33 cellular contexts compared by ENCODE assay signal in genomic region chr17:20562587-20562986, GRCh38. TPM values are rescaled to one million over a fixed set of nuclear protein-coding genes. Genes with fewer than 3 reads are reported as not detected.
"Had no signal": no experiment of that assay in that cellular context is flagged by ENCODE, and none has a peak within 500 bp of the region (broad histone marks: within the 10 kb centered on the region; RNA-seq: fewer than 3 reads in every experiment).

No MANE protein-coding gene starts in this region.

- H3K4me2 ChIP-seq: smooth muscle cell had no signal

- ATAC-seq: heart left ventricle; left colon; left lung; natural killer cell; right lobe of liver; stimulated activated naive B cell treated with anti-CD40 and anti-IgM and Interleukin-4, amounts not matched to agents 10 μg/mL and 1 μg/mL and 100 μg/mL, for 72 hours; stimulated activated naive CD8-positive, alpha-beta T cell treated with anti-CD3 and anti-CD28 coated beads, Interleukin-15, Interleukin-2, amounts not matched to agents 100 U/mL and 50 U/mL, for 24 hours had no signal

- DNase-seq: heart left ventricle; hypothalamus; immature natural killer cell; kidney; left colon; left lung; mesendoderm; naive B cell; natural killer cell; nephron progenitor cell; nucleus accumbens; ovary; right lobe of liver; stimulated activated CD4-positive, alpha-beta T cell treated with anti-CD3 and anti-CD28 coated beads, Interleukin-1b, Interleukin-23, amount 100 ng/mL, for 48 hours; stimulated activated CD4-positive, alpha-beta T cell treated with anti-CD3 and anti-CD28 coated beads, Interleukin-4, amount 100 ng/mL, for 1 hour; stimulated activated naive B cell treated with anti-CD40 and anti-IgM and Interleukin-4, amounts not matched to agents 10 μg/mL and 1 μg/mL and 100 μg/mL, for 72 hours; stimulated activated naive CD8-positive, alpha-beta T cell treated with anti-CD3 and anti-CD28 coated beads, Interleukin-15, Interleukin-2, amounts not matched to agents 100 U/mL and 50 U/mL, for 24 hours; stomach; testis; thyroid gland; transverse colon had no signal

- H3K9me3 Mint-ChIP-seq: immature natural killer cell, natural killer cell had no signal

- H3K27ac ChIP-seq: heart left ventricle, left lung, ovary, right atrium auricular region, right lobe of liver, stomach, testis, thyroid gland, transverse colon, vagina had no signal

- H3K27me3 ChIP-seq: left lung, ovary, right atrium auricular region, right lobe of liver, testis, thyroid gland, transverse colon, vagina had no signal

- H3K27ac Mint-ChIP-seq: mesothelial cell of epicardium; natural killer cell; nephron progenitor cell; progenitor cell of endocrine pancreas; stimulated activated naive B cell treated with anti-CD40 and anti-IgM and Interleukin-4, amounts not matched to agents 10 μg/mL and 1 μg/mL and 100 μg/mL, for 72 hours had no signal

- H3K4me1 ChIP-seq: heart left ventricle, left lung, right atrium auricular region, right lobe of liver, stomach, testis, thyroid gland, transverse colon, vagina had no signal

- H3K4me3 ChIP-seq: heart left ventricle, left lung, lung, ovary, right atrium auricular region, right lobe of liver, smooth muscle cell, stomach, testis, thyroid gland, transverse colon, vagina had no signal

- H3K4me1 Mint-ChIP-seq: immature natural killer cell; mesothelial cell of epicardium; naive B cell; natural killer cell; stimulated activated naive B cell treated with anti-CD40 and anti-IgM and Interleukin-4, amounts not matched to agents 10 μg/mL and 1 μg/mL and 100 μg/mL, for 72 hours had no signal

- H3K36me3 Mint-ChIP-seq: immature natural killer cell; mesothelial cell of epicardium; naive B cell; natural killer cell; stimulated activated naive B cell treated with anti-CD40 and anti-IgM and Interleukin-4, amounts not matched to agents 10 μg/mL and 1 μg/mL and 100 μg/mL, for 72 hours had no signal

- H3K9me3 ChIP-seq: heart left ventricle, left lung, ovary, right atrium auricular region, right lobe of liver, stomach, testis, thyroid gland, transverse colon, vagina had no signal

- H3K36me3 ChIP-seq: heart left ventricle, left lung, ovary, right atrium auricular region, right lobe of liver, stomach, thyroid gland, transverse colon, vagina had no signal

- H3K4me3 Mint-ChIP-seq: immature natural killer cell; mesothelial cell of epicardium; naive B cell; natural killer cell; nephron progenitor cell; stimulated activated naive B cell treated with anti-CD40 and anti-IgM and Interleukin-4, amounts not matched to agents 10 μg/mL and 1 μg/mL and 100 μg/mL, for 72 hours had no signal

RNA-seq across cellular contexts. Expression of gene CDRT15L2, which starts 16.9 kb away (rescaled TPM):
- total RNA-seq: heart left ventricle, kidney, left colon, left lung, liver, lung, mesothelial cell of epicardium, mononuclear cell, natural killer cell, ovary, progenitor cell of endocrine pancreas, pulmonary artery endothelial cell, renal cortical epithelial cell, right atrium auricular region, right lobe of liver, skeletal muscle tissue, smooth muscle cell, stomach, thyroid gland, transverse colon, urinary bladder, vagina had no signal
- polyA plus RNA-seq: heart left ventricle, immature natural killer cell, liver, lung, ovary, smooth muscle cell, stomach, urinary bladder had no signal
